Comparison of ENCODE assay signal across 32 cellular contexts in genomic region chr4:16714191-16714590, GRCh38.
"Had no signal": no experiment of that assay in that cellular context is flagged by ENCODE, and none has a peak within 500 bp of the region (broad histone marks: within the 10 kb centered on the region; RNA-seq: fewer than 3 reads in every experiment).

No MANE protein-coding gene starts in this region.

- H3K27ac ChIP-seq: adrenal gland, ascending aorta, body of pancreas, brain microvascular endothelial cell, breast epithelium, cardiac muscle cell had no signal

- H3K9me3 ChIP-seq: adrenal gland, ascending aorta, body of pancreas, breast epithelium had no signal

- H3K4me3 ChIP-seq: adrenal gland, ascending aorta, body of pancreas, breast epithelium, cardiac muscle cell had no signal

- DNase-seq: activated effector memory CD4-positive, alpha-beta T cell treated with anti-CD3 and anti-CD28 coated beads, Interleukin-2, amount 50 U/mL, for 16 hours; activated effector memory CD4-positive, alpha-beta T cell treated with Interleukin-2 at 50 U/mL for 16 hours; activated gamma-delta T cell; activated gamma-delta T cell treated with Interleukin-2 at 50 U/mL for 16 hours; activated naive CD4-positive, alpha-beta T cell; activated naive CD4-positive, alpha-beta T cell treated with anti-CD3 and anti-CD28 coated beads for 36 hours; activated naive CD4-positive, alpha-beta T cell treated with anti-CD3 and anti-CD28 coated beads, Interleukin-2, amount 10 ng/mL, durations not matched to agents 7 days and 5 days; activated naive CD4-positive, alpha-beta T cell treated with anti-CD3 and anti-CD28 coated beads, Interleukin-2, amount 50 U/mL, for 16 hours; activated naive CD4-positive, alpha-beta T cell treated with Interleukin-2 at 50 U/mL for 16 hours; activated naive CD8-positive, alpha-beta T cell treated with anti-CD3 and anti-CD28 coated beads for 36 hours; activated naive CD8-positive, alpha-beta T cell treated with anti-CD3 and anti-CD28 coated beads, Interleukin-2, amount 10 ng/mL, durations not matched to agents 7 days and 5 days; activated naive CD8-positive, alpha-beta T cell treated with anti-CD3 and anti-CD28 coated beads, Interleukin-2, amount 50 U/mL, for 24 hours; activated T-cell treated with anti-CD3 and anti-CD28 coated beads for 4 hours; activated T-cell treated with anti-CD3 and anti-CD28 coated beads, Interleukin-2, amount 50 U/mL, for 1 hour; activated T-cell treated with anti-CD3 and anti-CD28 coated beads, Interleukin-2, amount 50 U/mL, for 24 hours; activated T-cell treated with anti-CD3 and anti-CD28 coated beads, Interleukin-2, amount 50 U/mL, for 4 hours; activated T-cell treated with anti-CD3 and anti-CD28 coated beads, Interleukin-2, amount 50 U/mL, for 48 hours; activated T-cell treated with anti-CD3 and anti-CD28 coated beads, Interleukin-2, amount 50 U/mL, for 72 hours; adrenal gland; amniotic stem cell; amygdala; anterior cingulate cortex; body of pancreas; brain microvascular endothelial cell; caudate nucleus; central memory CD4-positive, alpha-beta T cell; cerebellar nuclear complex had no signal

- ATAC-seq: activated naive CD4-positive, alpha-beta T cell treated with anti-CD3 and anti-CD28 coated beads, Interleukin-2, amount 50 U/mL, for 72 hours; activated naive CD8-positive, alpha-beta T cell treated with anti-CD3 and anti-CD28 coated beads, Interleukin-2, amount 50 U/mL, for 24 hours; activated T-cell treated with anti-CD3 and anti-CD28 coated beads, Interleukin-2, amount 50 U/mL, for 4 hours; activated T-cell treated with anti-CD3 and anti-CD28 coated beads, Interleukin-2, amount 50 U/mL, for 72 hours; activated T-helper 17 cell treated with anti-CD3 and anti-CD28 coated beads, Interleukin-2, amount 50 U/mL, for 72 hours; body of pancreas had no signal

- H3K36me3 ChIP-seq: adrenal gland, ascending aorta, brain microvascular endothelial cell, breast epithelium, cardiac muscle cell had no signal

- H3K27me3 ChIP-seq: adrenal gland, ascending aorta, body of pancreas, brain microvascular endothelial cell, breast epithelium, cardiac muscle cell had no signal

- H3K4me1 ChIP-seq: adrenal gland, ascending aorta, body of pancreas, breast epithelium had no signal
